1 cellular context compared by ENCODE assay signal in genomic region chr12:122974892-122975789, GRCh38.
TF ChIP-seq lines count a peak whose summit lies in the region.

Gene OGFOD2, plus strand, starts transcription at chr12:122975244. Its CDS starts 8 bp downstream, at chr12:122975252.

TF ChIP-seq in HepG2, 621 proteins besides CTCF, POLR2A, EP300 and RAD21 (continued from another document and continues in another):
- TF ChIP-seq HMGXB3 (CRISPR knock-in tag; IDR thresholded peaks at IDR 0.05; ENCODE audit: borderline replicate concordance): no peak
- no peak for TF ChIP-seq ZHX2 (IDR thresholded peaks at IDR 0.05; ENCODE audit: low read depth)
- no peak for TF ChIP-seq ZHX2 (CRISPR knock-in tag; IDR thresholded peaks at IDR 0.05; ENCODE audit: borderline replicate concordance)
- TF ChIP-seq ZBTB46 (CRISPR knock-in tag; IDR thresholded peaks at IDR 0.05; ENCODE audit: borderline replicate concordance): no peak
- TF ChIP-seq ZNF24 (IDR thresholded peaks at IDR 0.05): no peak
- TF ChIP-seq ZNF547 (CRISPR knock-in tag; IDR thresholded peaks at IDR 0.05): no peak
- TF ChIP-seq ZMYM4 (CRISPR knock-in tag; IDR thresholded peaks at IDR 0.05): no peak
- no peak for TF ChIP-seq SP5 (CRISPR knock-in tag; IDR thresholded peaks at IDR 0.05; ENCODE audit: borderline replicate concordance, low read depth)
- TF ChIP-seq ZNF615 (CRISPR knock-in tag; IDR thresholded peaks at IDR 0.05; ENCODE audit: borderline replicate concordance): no peak
- 0 out of 2 replicates have a peak, but pooled peaks have one; percentile 44 for TF ChIP-seq PCBP1 (IDR thresholded peaks at IDR 0.05; ENCODE audit: borderline replicate concordance, low read depth, low read length)
- TF ChIP-seq E2F1 (CRISPR knock-in tag; IDR thresholded peaks at IDR 0.05): peak; percentile 33; the same call in 1 of the 2 replicates
- TF ChIP-seq ZNF83 (CRISPR knock-in tag; IDR thresholded peaks at IDR 0.05; ENCODE audit: borderline replicate concordance): no peak
- no peak for TF ChIP-seq ZNF510 (CRISPR knock-in tag; IDR thresholded peaks at IDR 0.05; ENCODE audit: low read depth)
- TF ChIP-seq TFDP1 (CRISPR knock-in tag; IDR thresholded peaks at IDR 0.05; ENCODE audit: borderline replicate concordance): no peak; the same call in 1 of the 2 replicates
- TF ChIP-seq MTERF4 (CRISPR knock-in tag; IDR thresholded peaks at IDR 0.05): no peak
- no peak for TF ChIP-seq ZNF253 (CRISPR knock-in tag; IDR thresholded peaks at IDR 0.05; ENCODE audit: borderline replicate concordance)
- TF ChIP-seq TP53 (CRISPR knock-in tag; conservative IDR thresholded peaks at IDR 0.05): no peak
- TF ChIP-seq PAWR (CRISPR knock-in tag; IDR thresholded peaks at IDR 0.05; ENCODE audit: borderline replicate concordance): no peak
- no peak for TF ChIP-seq ZFP1 (CRISPR knock-in tag; IDR thresholded peaks at IDR 0.05)
- no peak for TF ChIP-seq CSRNP1 (CRISPR knock-in tag; IDR thresholded peaks at IDR 0.05)
- TF ChIP-seq MYPOP (CRISPR knock-in tag; IDR thresholded peaks at IDR 0.05): 0 out of 2 replicates have a peak, but pooled peaks have one; percentile 36
- no peak for TF ChIP-seq ZNF263 (CRISPR knock-in tag; IDR thresholded peaks at IDR 0.05)
- TF ChIP-seq HMGXB4 (CRISPR knock-in tag; IDR thresholded peaks at IDR 0.05; ENCODE audit: borderline replicate concordance in 1 of 2, low read depth in 1 of 2): no peak; a peak in 1 of 4 replicates
- TF ChIP-seq ZMAT5 (CRISPR knock-in tag; IDR thresholded peaks at IDR 0.05; ENCODE audit: borderline replicate concordance, low read depth): no peak
- no peak for TF ChIP-seq ZNF784 (CRISPR knock-in tag; IDR thresholded peaks at IDR 0.05; ENCODE audit: borderline replicate concordance)
- no peak for TF ChIP-seq WIZ (CRISPR knock-in tag; IDR thresholded peaks at IDR 0.05)
- no peak for TF ChIP-seq KDM6A (CRISPR knock-in tag; IDR thresholded peaks at IDR 0.05; ENCODE audit: low read depth)
- no peak for TF ChIP-seq FIP1L1 (IDR thresholded peaks at IDR 0.05; ENCODE audit: borderline replicate concordance, insufficient read depth, low read depth, low read length)
- no peak for TF ChIP-seq ZNF629 (CRISPR knock-in tag; conservative IDR thresholded peaks at IDR 0.05)
- no peak for TF ChIP-seq LBX2 (CRISPR knock-in tag; IDR thresholded peaks at IDR 0.05; ENCODE audit: borderline replicate concordance)
- no peak; the same call in 1 of the 2 replicates for TF ChIP-seq ZNF678 (CRISPR knock-in tag; IDR thresholded peaks at IDR 0.05)
- TF ChIP-seq U2AF2 (IDR thresholded peaks at IDR 0.05; ENCODE audit: low read depth, low read length): no peak
- TF ChIP-seq ZNF468 (CRISPR knock-in tag; IDR thresholded peaks at IDR 0.05): no peak
- TF ChIP-seq HDAC2 (CRISPR knock-in tag; IDR thresholded peaks at IDR 0.05): no peak; the same call in 1 of the 2 replicates
- TF ChIP-seq SMARCC2 (IDR thresholded peaks at IDR 0.05): no peak
- TF ChIP-seq SMAD3 (CRISPR knock-in tag; IDR thresholded peaks at IDR 0.05): no peak
- TF ChIP-seq ZNF737 (CRISPR knock-in tag; IDR thresholded peaks at IDR 0.05; ENCODE audit: borderline replicate concordance): no peak
